ENCODE assay signal across 8 cellular contexts in the genomic region with DNA sequence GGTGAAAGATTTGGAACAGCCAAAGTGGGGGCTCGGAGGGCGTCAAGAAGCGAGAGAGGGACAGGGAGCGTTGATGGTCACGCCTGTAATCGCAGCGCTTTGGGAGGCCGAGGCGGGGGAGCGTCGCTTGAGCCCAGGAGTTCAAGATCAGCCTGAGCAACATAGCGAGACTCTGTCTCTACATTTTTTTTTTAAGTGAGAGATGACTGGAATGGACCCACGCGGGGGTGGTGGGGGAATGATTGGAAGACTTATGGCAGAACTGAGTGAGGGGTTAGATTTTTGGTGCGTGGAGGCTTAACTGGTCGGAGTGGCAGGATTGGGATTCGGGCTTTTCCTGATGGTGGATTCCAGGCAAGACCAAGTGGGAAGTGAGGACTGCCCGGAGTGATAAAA. TPM values are rescaled to one million over a fixed set of nuclear protein-coding genes. Genes with fewer than 3 reads are reported as not detected.
DNase-seq lines count a peak whose midpoint lies in the region; ATAC-seq, FAIRE-seq and TF ChIP-seq lines count a peak whose summit lies in the region.

No MANE protein-coding gene starts in this region.

- H3K79me2 ChIP-seq in HepG2 (ENCODE audit: insufficient read depth, low read length): peaks cover 22% of the 10 kb centered on the region

- no peak for TF ChIP-seq POLR2A in HepG2 (IDR thresholded peaks at IDR 0.05; ENCODE audit: insufficient read depth in 1 of 2, low read depth in 2 of 2, low read length in 2 of 2)
- TF ChIP-seq POLR2A in upper lobe of left lung (IDR thresholded peaks at IDR 0.05): no peak

- ATAC-seq in HepG2 (peak; percentile 19), upper lobe of left lung (ENCODE audit: low FRiP score in 2 of 2) (peak in 1 of 2 donors; percentile 27), GM19351 (IDR thresholded peaks at IDR 0.05; ENCODE audit: unreplicated experiment) (no peak), HG03521 (IDR thresholded peaks at IDR 0.05; ENCODE audit: unreplicated experiment) (no peak), HG02588 (IDR thresholded peaks at IDR 0.05; ENCODE audit: unreplicated experiment) (no peak)

- H3K27me3 ChIP-seq in HUES48 (ENCODE audit: control insufficient read depth, insufficient read depth, low read length) (no peaks in the 10 kb centered on the region), HepG2 (ENCODE audit: control insufficient read depth in 1 of 2, insufficient read depth in 2 of 2, low read length in 2 of 2) (no peaks in the 10 kb centered on the region; a peak in 1 of 5 replicates), upper lobe of left lung (no peaks in the 10 kb centered on the region)

- H3K4me3 ChIP-seq in HUES48 (ENCODE audit: low read depth, low read length) (peak overlapping the region; percentile 94), HepG2 (replicated peaks in 1 of 3; ENCODE audit: insufficient read depth in 1 of 3, low read depth in 2 of 3, low read length in 3 of 3) (peak overlapping the region; percentile 87 to 99 (median 92)), upper lobe of left lung (peak overlapping the region; percentile 74 to 97 (median 84))

- H3K36me3 ChIP-seq in HUES48 (ENCODE audit: control insufficient read depth, insufficient read depth, low read length): peaks cover 23% of the 10 kb centered on the region
- peaks cover 6 to 21% of the 10 kb centered on the region in 2 experiments; a peak in 4 of 5 replicates for H3K36me3 ChIP-seq in HepG2 (replicated peaks in 1 of 2; ENCODE audit: control insufficient read depth in 1 of 2, insufficient read depth in 2 of 2, low read length in 2 of 2)
- H3K36me3 ChIP-seq in upper lobe of left lung: peaks cover 0 to 38% (median 27%) of the 10 kb centered on the region in 4 donors

- TF ChIP-seq CTCF in brain (conservative IDR thresholded peaks at IDR 0.05) (no peak), HepG2 (CRISPR knock-in tag; IDR thresholded peaks at IDR 0.05) (no peak), upper lobe of left lung (IDR thresholded peaks at IDR 0.05) (no peak)

- peak; percentile 32 for DNase-seq in A172 (ENCODE audit: low spot score)
- no peak for DNase-seq in HepG2 (ENCODE audit: low spot score)
- DNase-seq in upper lobe of left lung: no peak

- peaks cover 24% of the 10 kb centered on the region for H3K4me1 Mint-ChIP-seq in brain

- peaks cover 2% of the 10 kb centered on the region; the same call in 1 of the 2 replicates for H4K20me1 ChIP-seq in HepG2 (ENCODE audit: insufficient read depth, low read length)

- H3K36me3 Mint-ChIP-seq in brain: peaks cover 29% of the 10 kb centered on the region

- no peak for TF ChIP-seq RAD21 in HepG2 (CRISPR knock-in tag; IDR thresholded peaks at IDR 0.05)

- no TSS peak for BruUV-seq in HepG2 (replicated peaks; lab: Mats Ljungman, UMichigan)

- in situ Hi-C loops in HepG2 (cut with HindIII; ENCODE audit: extremely low pct_ligation_motif_present, low pct_unique_long_range_greater_than_20kb): no loop called here

- WGBS in HepG2 (ENCODE audit: low lambda C conversion rate): under 1% methylated on average over 18 of the region's 18 CpGs
- WGBS in upper lobe of left lung, 2 donors: 2 to 3% methylated on average over 11 to 18 of the region's 18 CpGs

- peak overlapping the region; percentile 82 for H3K9ac ChIP-seq in HUES48 (ENCODE audit: low read depth, low read length)
- H3K9ac ChIP-seq in HepG2 (ENCODE audit: insufficient read depth, low read depth, low read length): peak overlapping the region; percentile 94

- FAIRE-seq in HepG2 (lab: Jason Lieb, UNC): no peak

- peak overlapping the region; percentile 91 for H3K27ac ChIP-seq in HUES48 (ENCODE audit: low read depth, low read length)
- peak overlapping the region; percentile 84 for H3K27ac ChIP-seq in HepG2 (ENCODE audit: extremely low read length, insufficient read depth, low read length)
- H3K27ac ChIP-seq in upper lobe of left lung: peak overlapping the region; percentile 87 to 96 (median 92)

- H3K9me3 ChIP-seq in HUES48 (ENCODE audit: control insufficient read depth, insufficient read depth, low read length) (no peaks in the 10 kb centered on the region), HepG2 (ENCODE audit: low read length) (no peaks in the 10 kb centered on the region), upper lobe of left lung (no peaks in the 10 kb centered on the region)

- H3K27ac Mint-ChIP-seq in brain: peak overlapping the region; percentile 97 to 99 (median 97)

- H2AFZ ChIP-seq in HepG2 (ENCODE audit: low read length): no peak overlapping the region

- TF ChIP-seq EP300 in HepG2 (IDR thresholded peaks at IDR 0.05; ENCODE audit: low read depth in 2 of 2, low read length in 2 of 2) (no peak), HepG2 (CRISPR knock-in tag; IDR thresholded peaks at IDR 0.05; ENCODE audit: borderline replicate concordance) (no peak), upper lobe of left lung (IDR thresholded peaks at IDR 0.05) (no peak)

- H3K4me2 ChIP-seq in HepG2 (ENCODE audit: low read depth, low read length): peak overlapping the region; percentile 86

- intact Hi-C loops in HepG2 (cut with micrococcal nuclease; ENCODE audit: unreplicated experiment): no loop called here

- H3K27me3 Mint-ChIP-seq in brain: peaks cover 9% of the 10 kb centered on the region

- H3K4me1 ChIP-seq in HUES48 (ENCODE audit: control insufficient read depth, insufficient read depth, low read length): no peaks in the 10 kb centered on the region
- peaks cover 22% of the 10 kb centered on the region for H3K4me1 ChIP-seq in HepG2 (ENCODE audit: insufficient read depth, low read length)
- H3K4me1 ChIP-seq in upper lobe of left lung: peaks cover 21 to 32% (median 22%) of the 10 kb centered on the region in 4 donors

- POLR2A ChIA-PET in HepG2 (lab: Yijun Ruan, JAX): interaction anchor here (1.4 to 3.3 kb wide), 11 partner anchors 10 to 556 kb away, joined by 4 to 49 read pairs (median 6); partner anchors contain the start of genes CATSPERG, FAM98C, GGN and MRPS12

- H3K9me3 Mint-ChIP-seq in brain: peaks cover 0 to 3% (median 0%) of the 10 kb centered on the region in 5 experiments

- CTCF ChIA-PET in HepG2 (lab: Yijun Ruan, JAX; ENCODE audit: low intra/inter-chr PET ratio, low total read pairs): no interaction called here

- H3K4me3 Mint-ChIP-seq in brain: peak overlapping the region; percentile 96 to 100 (median 99)

RNA-seq across cellular contexts. Expression of gene PSMD8, which starts 0.7 kb away (rescaled TPM):
- 447 and 579 TPM in 2 replicates for total RNA-seq in A172 (2014; rRNA removed; shearing (Covaris generic))
- polyA plus RNA-seq in brain (ENCODE audit: insufficient read depth, low read depth, low replicate concordance) (293 TPM), HepG2 (2011; rRNA removed) (296 and 301 TPM in 2 replicates)
- total RNA-seq in HepG2 (2016; rRNA removed; fragmentation: Illumina TruSeq; extraction: Trizol) (162 and 182 TPM in 2 replicates), upper lobe of left lung (100 to 1,000 TPM in 4 of 6 donors, 10 to 100 TPM in 2; 66.0 to 213 (median 121) TPM)
- total RNA-seq in HepG2 (2016; cell fraction: cytosol; rRNA removed; fragmentation: Illumina TruSeq; extraction: Trizol; ENCODE audit: low read depth): 33.9 and 38.1 TPM in 2 replicates
- 152 and 200 TPM in 2 replicates for total RNA-seq in HepG2 (2016; cell fraction: insoluble cytoplasmic fraction; rRNA removed; fragmentation: Illumina TruSeq; extraction: Trizol)
- total RNA-seq in HepG2 (2016; cell fraction: membrane; rRNA removed; fragmentation: Illumina TruSeq; extraction: Trizol): 48.9 and 51.9 TPM in 2 replicates
- 54.2 and 57.6 TPM in 2 replicates for total RNA-seq in HepG2 (2016; cell fraction: nucleus; rRNA removed; fragmentation: Illumina TruSeq; extraction: Trizol)
- polyA plus RNA-seq in HepG2 (2011; cell fraction: cytosol; rRNA removed): 291 and 381 TPM in 2 replicates
- 94.6 and 107 TPM in 2 replicates for polyA plus RNA-seq in HepG2 (2011; cell fraction: nucleus; rRNA removed)
- polyA plus RNA-seq in HepG2 (2012): 96.4 and 131 TPM in 2 replicates
- 42.7 and 43.8 TPM in 2 replicates for polyA plus RNA-seq in HepG2 (2016; cell fraction: cytosol; fragmentation: Illumina TruSeq; extraction: Trizol; ENCODE audit: low read depth)
- polyA plus RNA-seq in HepG2 (2016; cell fraction: insoluble cytoplasmic fraction; fragmentation: Illumina TruSeq; extraction: Trizol; ENCODE audit: low read depth): 227 and 233 TPM in 2 replicates
- 48.1 and 50.0 TPM in 2 replicates for polyA plus RNA-seq in HepG2 (2016; cell fraction: membrane; fragmentation: Illumina TruSeq; extraction: Trizol; ENCODE audit: low read depth)
- polyA plus RNA-seq in HepG2 (2016; cell fraction: nucleus; fragmentation: Illumina TruSeq; extraction: Trizol; ENCODE audit: insufficient read depth, low read depth): 103 and 107 TPM in 2 replicates
- 239 and 250 TPM in 2 replicates for polyA minus RNA-seq in HepG2 (2011; rRNA and poly(A)+ RNA removed; ENCODE audit: low replicate concordance)
- polyA minus RNA-seq in HepG2 (2011; cell fraction: cytosol; rRNA and poly(A)+ RNA removed): 71.2 and 79.0 TPM in 2 replicates
- 39.3 and 41.1 TPM in 2 replicates for polyA minus RNA-seq in HepG2 (2011; cell fraction: nucleus; rRNA and poly(A)+ RNA removed)

RNA-seq across cellular contexts. Expression of gene GGN, which starts 12.7 kb away (rescaled TPM):
- total RNA-seq in A172 (2014; rRNA removed; shearing (Covaris generic)): 0.19 and 2.3 TPM in 2 replicates
- polyA plus RNA-seq in brain (ENCODE audit: insufficient read depth, low read depth, low replicate concordance) (3.3 TPM), HepG2 (2011; rRNA removed) (0.07 TPM in 1 of 2 replicates, not detected in the other)
- total RNA-seq in HepG2 (2016; rRNA removed; fragmentation: Illumina TruSeq; extraction: Trizol) (not detected in 2 replicates), upper lobe of left lung (1 to 10 TPM in 3 of 6 donors, under 1 TPM in 3; 0.44 to 8.4 (median 0.95) TPM)
- not detected in 2 replicates for total RNA-seq in HepG2 (2016; cell fraction: cytosol; rRNA removed; fragmentation: Illumina TruSeq; extraction: Trizol; ENCODE audit: low read depth)
- total RNA-seq in HepG2 (2016; cell fraction: insoluble cytoplasmic fraction; rRNA removed; fragmentation: Illumina TruSeq; extraction: Trizol): not detected in 2 replicates
- total RNA-seq in HepG2 (2016; cell fraction: membrane; rRNA removed; fragmentation: Illumina TruSeq; extraction: Trizol): not detected in 2 replicates
- not detected in 2 replicates for total RNA-seq in HepG2 (2016; cell fraction: nucleus; rRNA removed; fragmentation: Illumina TruSeq; extraction: Trizol)
- not detected in 2 replicates for polyA plus RNA-seq in HepG2 (2011; cell fraction: cytosol; rRNA removed)
- 0.06 and 0.14 TPM in 2 replicates for polyA plus RNA-seq in HepG2 (2011; cell fraction: nucleus; rRNA removed)
- polyA plus RNA-seq in HepG2 (2012): 0.08 and 0.28 TPM in 2 replicates
- polyA plus RNA-seq in HepG2 (2016; cell fraction: cytosol; fragmentation: Illumina TruSeq; extraction: Trizol; ENCODE audit: low read depth): not detected in 2 replicates
- polyA plus RNA-seq in HepG2 (2016; cell fraction: insoluble cytoplasmic fraction; fragmentation: Illumina TruSeq; extraction: Trizol; ENCODE audit: low read depth): not detected in 2 replicates
- not detected in 2 replicates for polyA plus RNA-seq in HepG2 (2016; cell fraction: membrane; fragmentation: Illumina TruSeq; extraction: Trizol; ENCODE audit: low read depth)
- polyA plus RNA-seq in HepG2 (2016; cell fraction: nucleus; fragmentation: Illumina TruSeq; extraction: Trizol; ENCODE audit: insufficient read depth, low read depth): not detected in 2 replicates
- not detected in 2 replicates for polyA minus RNA-seq in HepG2 (2011; rRNA and poly(A)+ RNA removed; ENCODE audit: low replicate concordance)
- polyA minus RNA-seq in HepG2 (2011; cell fraction: cytosol; rRNA and poly(A)+ RNA removed): not detected in 2 replicates
- not detected in 2 replicates for polyA minus RNA-seq in HepG2 (2011; cell fraction: nucleus; rRNA and poly(A)+ RNA removed)

RNA-seq across cellular contexts. Expression of gene SPRED3, which starts 13.4 kb away (rescaled TPM):
- 2.4 and 2.8 TPM in 2 replicates for total RNA-seq in A172 (2014; rRNA removed; shearing (Covaris generic))
- 2.6 TPM for polyA plus RNA-seq in brain (ENCODE audit: insufficient read depth, low read depth, low replicate concordance)
- total RNA-seq in HepG2 (2016; rRNA removed; fragmentation: Illumina TruSeq; extraction: Trizol): 0.06 and 0.15 TPM in 2 replicates
- 0.09 TPM in 1 of 2 replicates, not detected in the other for total RNA-seq in HepG2 (2016; cell fraction: cytosol; rRNA removed; fragmentation: Illumina TruSeq; extraction: Trizol; ENCODE audit: low read depth)
- 0.19 TPM in 1 of 2 replicates, not detected in the other for total RNA-seq in HepG2 (2016; cell fraction: insoluble cytoplasmic fraction; rRNA removed; fragmentation: Illumina TruSeq; extraction: Trizol)
- 0.15 and 0.28 TPM in 2 replicates for total RNA-seq in HepG2 (2016; cell fraction: membrane; rRNA removed; fragmentation: Illumina TruSeq; extraction: Trizol)
- total RNA-seq in HepG2 (2016; cell fraction: nucleus; rRNA removed; fragmentation: Illumina TruSeq; extraction: Trizol): not detected in 2 replicates
- 0.17 and 0.54 TPM in 2 replicates for polyA plus RNA-seq in HepG2 (2011; rRNA removed)
- polyA plus RNA-seq in HepG2 (2011; cell fraction: cytosol; rRNA removed): 0.04 and 0.08 TPM in 2 replicates
- polyA plus RNA-seq in HepG2 (2011; cell fraction: nucleus; rRNA removed): 2.7 TPM in 2 replicates
- 0.03 and 0.43 TPM in 2 replicates for polyA plus RNA-seq in HepG2 (2012)
- polyA plus RNA-seq in HepG2 (2016; cell fraction: cytosol; fragmentation: Illumina TruSeq; extraction: Trizol; ENCODE audit: low read depth): 0.02 TPM in 2 replicates
- polyA plus RNA-seq in HepG2 (2016; cell fraction: insoluble cytoplasmic fraction; fragmentation: Illumina TruSeq; extraction: Trizol; ENCODE audit: low read depth): 0.10 and 0.17 TPM in 2 replicates
- 0.13 TPM in 2 replicates for polyA plus RNA-seq in HepG2 (2016; cell fraction: membrane; fragmentation: Illumina TruSeq; extraction: Trizol; ENCODE audit: low read depth)
- polyA plus RNA-seq in HepG2 (2016; cell fraction: nucleus; fragmentation: Illumina TruSeq; extraction: Trizol; ENCODE audit: insufficient read depth, low read depth): 0.59 and 2.3 TPM in 2 replicates
- polyA minus RNA-seq in HepG2 (2011; rRNA and poly(A)+ RNA removed; ENCODE audit: low replicate concordance): 0.44 and 2.6 TPM in 2 replicates
- not detected in 2 replicates for polyA minus RNA-seq in HepG2 (2011; cell fraction: cytosol; rRNA and poly(A)+ RNA removed)
- 1.5 and 1.7 TPM in 2 replicates for polyA minus RNA-seq in HepG2 (2011; cell fraction: nucleus; rRNA and poly(A)+ RNA removed)
- total RNA-seq in upper lobe of left lung: 1 to 10 TPM in 3 of 6 donors, under 1 TPM in 3; 0.11 to 2.1 (median 0.85) TPM

RNA-seq across cellular contexts. Expression of gene FAM98C, which starts 27.8 kb away (rescaled TPM):
- total RNA-seq in A172 (2014; rRNA removed; shearing (Covaris generic)): 10.6 and 16.6 TPM in 2 replicates
- polyA plus RNA-seq in brain (ENCODE audit: insufficient read depth, low read depth, low replicate concordance) (16.6 TPM), HepG2 (2011; rRNA removed) (11.0 and 11.5 TPM in 2 replicates)
- total RNA-seq in HepG2 (2016; rRNA removed; fragmentation: Illumina TruSeq; extraction: Trizol) (7.4 and 10.0 TPM in 2 replicates), upper lobe of left lung (10 to 100 TPM; 16.0 to 75.4 (median 24.2) TPM)
- 6.0 TPM in 2 replicates for total RNA-seq in HepG2 (2016; cell fraction: cytosol; rRNA removed; fragmentation: Illumina TruSeq; extraction: Trizol; ENCODE audit: low read depth)
- total RNA-seq in HepG2 (2016; cell fraction: insoluble cytoplasmic fraction; rRNA removed; fragmentation: Illumina TruSeq; extraction: Trizol): 6.7 and 10.1 TPM in 2 replicates
- 6.6 and 6.9 TPM in 2 replicates for total RNA-seq in HepG2 (2016; cell fraction: membrane; rRNA removed; fragmentation: Illumina TruSeq; extraction: Trizol)
- 7.8 and 8.6 TPM in 2 replicates for total RNA-seq in HepG2 (2016; cell fraction: nucleus; rRNA removed; fragmentation: Illumina TruSeq; extraction: Trizol)
- 5.8 and 10.9 TPM in 2 replicates for polyA plus RNA-seq in HepG2 (2011; cell fraction: cytosol; rRNA removed)
- polyA plus RNA-seq in HepG2 (2011; cell fraction: nucleus; rRNA removed): 28.8 and 32.0 TPM in 2 replicates
- polyA plus RNA-seq in HepG2 (2012): 5.4 and 7.0 TPM in 2 replicates
- 5.1 and 5.9 TPM in 2 replicates for polyA plus RNA-seq in HepG2 (2016; cell fraction: cytosol; fragmentation: Illumina TruSeq; extraction: Trizol; ENCODE audit: low read depth)
- polyA plus RNA-seq in HepG2 (2016; cell fraction: insoluble cytoplasmic fraction; fragmentation: Illumina TruSeq; extraction: Trizol; ENCODE audit: low read depth): 7.4 and 8.0 TPM in 2 replicates
- 5.4 and 6.1 TPM in 2 replicates for polyA plus RNA-seq in HepG2 (2016; cell fraction: membrane; fragmentation: Illumina TruSeq; extraction: Trizol; ENCODE audit: low read depth)
- polyA plus RNA-seq in HepG2 (2016; cell fraction: nucleus; fragmentation: Illumina TruSeq; extraction: Trizol; ENCODE audit: insufficient read depth, low read depth): 18.2 and 20.4 TPM in 2 replicates
- polyA minus RNA-seq in HepG2 (2011; rRNA and poly(A)+ RNA removed; ENCODE audit: low replicate concordance): 5.8 and 6.2 TPM in 2 replicates
- 4.2 and 5.5 TPM in 2 replicates for polyA minus RNA-seq in HepG2 (2011; cell fraction: cytosol; rRNA and poly(A)+ RNA removed)
- 3.7 and 4.5 TPM in 2 replicates for polyA minus RNA-seq in HepG2 (2011; cell fraction: nucleus; rRNA and poly(A)+ RNA removed)

RNA-seq across cellular contexts. Expression of gene CATSPERG, which starts 39.5 kb away (rescaled TPM):
- total RNA-seq in A172 (2014; rRNA removed; shearing (Covaris generic)): 1.5 TPM in 2 replicates
- 3.2 TPM for polyA plus RNA-seq in brain (ENCODE audit: insufficient read depth, low read depth, low replicate concordance)
- total RNA-seq in HepG2 (2016; rRNA removed; fragmentation: Illumina TruSeq; extraction: Trizol): 0.21 and 1.0 TPM in 2 replicates
- total RNA-seq in HepG2 (2016; cell fraction: cytosol; rRNA removed; fragmentation: Illumina TruSeq; extraction: Trizol; ENCODE audit: low read depth): 0.10 and 0.26 TPM in 2 replicates
- 0.43 TPM in 1 of 2 replicates, not detected in the other for total RNA-seq in HepG2 (2016; cell fraction: insoluble cytoplasmic fraction; rRNA removed; fragmentation: Illumina TruSeq; extraction: Trizol)
- 0.19 TPM in 1 of 2 replicates, not detected in the other for total RNA-seq in HepG2 (2016; cell fraction: membrane; rRNA removed; fragmentation: Illumina TruSeq; extraction: Trizol)
- 1.3 and 1.9 TPM in 2 replicates for total RNA-seq in HepG2 (2016; cell fraction: nucleus; rRNA removed; fragmentation: Illumina TruSeq; extraction: Trizol)
- polyA plus RNA-seq in HepG2 (2011; rRNA removed): 0.55 and 0.86 TPM in 2 replicates
- 0.19 and 0.21 TPM in 2 replicates for polyA plus RNA-seq in HepG2 (2011; cell fraction: cytosol; rRNA removed)
- polyA plus RNA-seq in HepG2 (2011; cell fraction: nucleus; rRNA removed): 3.8 and 4.6 TPM in 2 replicates
- 0.71 and 0.78 TPM in 2 replicates for polyA plus RNA-seq in HepG2 (2012)
- 0.11 TPM in 1 of 2 replicates, not detected in the other for polyA plus RNA-seq in HepG2 (2016; cell fraction: cytosol; fragmentation: Illumina TruSeq; extraction: Trizol; ENCODE audit: low read depth)
- polyA plus RNA-seq in HepG2 (2016; cell fraction: insoluble cytoplasmic fraction; fragmentation: Illumina TruSeq; extraction: Trizol; ENCODE audit: low read depth): not detected in 2 replicates
- 0.05 and 0.06 TPM in 2 replicates for polyA plus RNA-seq in HepG2 (2016; cell fraction: membrane; fragmentation: Illumina TruSeq; extraction: Trizol; ENCODE audit: low read depth)
- polyA plus RNA-seq in HepG2 (2016; cell fraction: nucleus; fragmentation: Illumina TruSeq; extraction: Trizol; ENCODE audit: insufficient read depth, low read depth): 0.44 and 0.88 TPM in 2 replicates
- 2.0 and 2.1 TPM in 2 replicates for polyA minus RNA-seq in HepG2 (2011; rRNA and poly(A)+ RNA removed; ENCODE audit: low replicate concordance)
- 0.18 and 0.30 TPM in 2 replicates for polyA minus RNA-seq in HepG2 (2011; cell fraction: cytosol; rRNA and poly(A)+ RNA removed)
- 3.1 and 3.3 TPM in 2 replicates for polyA minus RNA-seq in HepG2 (2011; cell fraction: nucleus; rRNA and poly(A)+ RNA removed)
- 10 to 100 TPM in 3 of 6 donors, 1 to 10 TPM in 3; 4.4 to 48.2 (median 10.5) TPM for total RNA-seq in upper lobe of left lung
